Comparison of ENCODE assay signal across 1 cellular context in genomic region chr20:14948416-14948815, GRCh38.
TF ChIP-seq lines count a peak whose summit lies in the region.

No MANE protein-coding gene starts in this region.

TF ChIP-seq in GM12878, 131 proteins besides CTCF, POLR2A, EP300 and RAD21 (continued from another document):
- no peak for TF ChIP-seq CUX1 (IDR thresholded peaks at IDR 0.05; ENCODE audit: insufficient replicate concordance, low read depth, low read length)
- no peak for TF ChIP-seq HDGF (IDR thresholded peaks at IDR 0.05)
- no peak for TF ChIP-seq MEF2B (IDR thresholded peaks at IDR 0.05; ENCODE audit: partially characterized antibody, poor library complexity, severe bottlenecking)
- TF ChIP-seq HDAC6 (IDR thresholded peaks at IDR 0.05; ENCODE audit: unreplicated experiment): no peak
- TF ChIP-seq REST (IDR thresholded peaks at IDR 0.05; ENCODE audit: low read depth, low read length): no peak
